ENCODE assay signal across 7 cellular contexts in genomic region chr20:41048475-41049242, GRCh38. TPM values are rescaled to one million over a fixed set of nuclear protein-coding genes. Genes with fewer than 3 reads are reported as not detected.
DNase-seq lines count a peak whose midpoint lies in the region; TF ChIP-seq lines count a peak whose summit lies in the region.

No MANE protein-coding gene starts in this region.

- H3K27ac ChIP-seq in HEK293 (ENCODE audit: extremely low read depth, low read depth, low read length) (no peak overlapping the region), OCI-LY3 (ENCODE audit: low read length) (peak overlapping the region; percentile 90)

- peak overlapping the region; percentile 74 for H3K9ac ChIP-seq in OCI-LY3 (ENCODE audit: low read length)
- no peak overlapping the region for H3K9ac ChIP-seq in endocrine pancreas (ENCODE audit: control insufficient read depth, insufficient read depth, low read length)
- H3K9ac ChIP-seq in skeletal muscle satellite cell (ENCODE audit: low read depth, low read length): peak overlapping the region; percentile 50

- POLR2A ChIA-PET in HEK293 (lab: Yijun Ruan, JAX): no interaction called here

- H3K4me2 ChIP-seq in OCI-LY3 (ENCODE audit: low read length) (peak overlapping the region; percentile 90), skeletal muscle satellite cell (ENCODE audit: low read length) (peak overlapping the region; percentile 79)

- no peaks in the 10 kb centered on the region for H3K27me3 ChIP-seq in OCI-LY3 (ENCODE audit: low read depth, low read length)
- no peaks in the 10 kb centered on the region for H3K27me3 ChIP-seq in endocrine pancreas (ENCODE audit: control insufficient read depth, insufficient read depth, low read length)
- no peaks in the 10 kb centered on the region for H3K27me3 ChIP-seq in skeletal muscle satellite cell (ENCODE audit: control insufficient read depth, insufficient read depth, low read length)

- TF ChIP-seq CTCF in HEK293 (tag by site-specific recombination; IDR thresholded peaks at IDR 0.05) (no peak), OCI-LY3 (IDR thresholded peaks at IDR 0.05; ENCODE audit: low read depth, low read length) (no peak)

- H3K36me3 ChIP-seq in HEK293 (ENCODE audit: control insufficient read depth in 2 of 2, insufficient read depth in 1 of 2, low read length in 2 of 2) (no peaks in the 10 kb centered on the region), OCI-LY3 (replicated peaks; ENCODE audit: low read depth, low read length) (peaks cover 31% of the 10 kb centered on the region), endocrine pancreas (ENCODE audit: control insufficient read depth, insufficient read depth, low read length) (no peaks in the 10 kb centered on the region), skeletal muscle satellite cell (ENCODE audit: insufficient read depth, low read length) (peaks cover 8% of the 10 kb centered on the region)

- peaks cover 100% of the 10 kb centered on the region for H3K79me2 ChIP-seq in OCI-LY3 (ENCODE audit: low read length)

- CTCF ChIA-PET in HEK293 (lab: Yijun Ruan, JAX): no interaction called here

- H3K4me3 ChIP-seq in HEK293 (ENCODE audit: low read depth, low read length) (no peak overlapping the region), OCI-LY3 (ENCODE audit: low read length) (peak overlapping the region; percentile 71), endocrine pancreas (ENCODE audit: control insufficient read depth, insufficient read depth, low read length) (peak overlapping the region; percentile 48), skeletal muscle satellite cell (ENCODE audit: low read length) (peak overlapping the region; percentile 61)

- H3K9me3 ChIP-seq in HEK293 (ENCODE audit: control insufficient read depth, insufficient read depth, low read depth, low read length) (no peaks in the 10 kb centered on the region), OCI-LY3 (ENCODE audit: insufficient read depth, low read length) (peaks cover 2% of the 10 kb centered on the region; the same call in 1 of the 2 replicates), endocrine pancreas (ENCODE audit: control insufficient read depth, low read length) (no peaks in the 10 kb centered on the region), skeletal muscle satellite cell (replicated peaks; ENCODE audit: low read length) (no peaks in the 10 kb centered on the region)

- peaks cover 40% of the 10 kb centered on the region for H3K4me1 ChIP-seq in HEK293 (ENCODE audit: control insufficient read depth, insufficient read depth, low read length)
- H3K4me1 ChIP-seq in OCI-LY3 (ENCODE audit: low read length): peaks cover 87% of the 10 kb centered on the region
- H3K4me1 ChIP-seq in endocrine pancreas (ENCODE audit: control insufficient read depth, insufficient read depth, low read length): peaks cover 39% of the 10 kb centered on the region
- peaks cover 77% of the 10 kb centered on the region for H3K4me1 ChIP-seq in skeletal muscle satellite cell (ENCODE audit: control insufficient read depth, insufficient read depth, low read length)

- no peak for DNase-seq in activated CD4-positive, CD25-positive, alpha-beta regulatory T cell (lab: John Stamatoyannopoulos, UW)
- DNase-seq in NK-92 (lab: John Stamatoyannopoulos, UW; ENCODE audit: unreplicated experiment) (no peak), Ammon's horn (ENCODE audit: low spot score) (no peak)

- H2AFZ ChIP-seq in OCI-LY3 (ENCODE audit: low read depth, low read length): no peak overlapping the region

- H4K20me1 ChIP-seq in OCI-LY3 (ENCODE audit: insufficient read depth, low read length): peaks cover 53% of the 10 kb centered on the region

TF ChIP-seq in HEK293, 187 proteins besides CTCF, POLR2A, EP300 and RAD21 (continues in another document):
- TF ChIP-seq ZNF37A (tag by site-specific recombination; IDR thresholded peaks at IDR 0.05): no peak
- TF ChIP-seq PRDM1 (tag by site-specific recombination; IDR thresholded peaks at IDR 0.05): no peak
- no peak for TF ChIP-seq ZNF175 (tag by site-specific recombination; IDR thresholded peaks at IDR 0.05)
- TF ChIP-seq ZNF660 (tag by site-specific recombination; IDR thresholded peaks at IDR 0.05): no peak
- peak; percentile 54 for TF ChIP-seq ZNF629 (tag by site-specific recombination; IDR thresholded peaks at IDR 0.05)
- TF ChIP-seq ZSCAN30 (tag by site-specific recombination; IDR thresholded peaks at IDR 0.05): 0 out of 2 replicates have a peak, but pooled peaks have one; percentile 6
- TF ChIP-seq ZNF391 (tag by site-specific recombination; IDR thresholded peaks at IDR 0.05; ENCODE audit: borderline replicate concordance, low read depth): no peak
- TF ChIP-seq ZNF280C (tag by site-specific recombination; IDR thresholded peaks at IDR 0.05): no peak
- TF ChIP-seq ZNF529 (tag by site-specific recombination; IDR thresholded peaks at IDR 0.05; ENCODE audit: insufficient replicate concordance): no peak
- TF ChIP-seq ZNF785 (tag by site-specific recombination; IDR thresholded peaks at IDR 0.05): no peak
- TF ChIP-seq ZNF121 (tag by site-specific recombination; IDR thresholded peaks at IDR 0.05): no peak
- TF ChIP-seq ZNF239 (tag by site-specific recombination; IDR thresholded peaks at IDR 0.05): no peak
- TF ChIP-seq ZBTB20 (tag by site-specific recombination; IDR thresholded peaks at IDR 0.05): no peak
- TF ChIP-seq ZNF19 (tag by site-specific recombination; IDR thresholded peaks at IDR 0.05; ENCODE audit: low read depth): no peak
- TF ChIP-seq ZNF791 (tag by site-specific recombination; IDR thresholded peaks at IDR 0.05): no peak
- no peak for TF ChIP-seq ZNF645 (tag by site-specific recombination; IDR thresholded peaks at IDR 0.05)
- no peak for TF ChIP-seq ZNF548 (tag by site-specific recombination; IDR thresholded peaks at IDR 0.05)
- TF ChIP-seq ZNF624 (tag by site-specific recombination; IDR thresholded peaks at IDR 0.05): no peak
- no peak for TF ChIP-seq ZNF670 (tag by site-specific recombination; IDR thresholded peaks at IDR 0.05; ENCODE audit: low read depth)
- TF ChIP-seq ZIC2 (tag by site-specific recombination; IDR thresholded peaks at IDR 0.05): no peak
- no peak for TF ChIP-seq HOXA7 (CRISPR knock-in tag; IDR thresholded peaks at IDR 0.05; ENCODE audit: borderline replicate concordance)
- no peak for TF ChIP-seq ZNF654 (tag by site-specific recombination; IDR thresholded peaks at IDR 0.05; ENCODE audit: low read depth)
- no peak for TF ChIP-seq ZNF704 (tag by site-specific recombination; IDR thresholded peaks at IDR 0.05)
- peak; percentile 81 for TF ChIP-seq AEBP2 (tag by site-specific recombination; IDR thresholded peaks at IDR 0.05; ENCODE audit: borderline replicate concordance)
- peak; percentile 79 for TF ChIP-seq ZNF610 (tag by site-specific recombination; IDR thresholded peaks at IDR 0.05; ENCODE audit: borderline replicate concordance)
- TF ChIP-seq GFI1B (tag by site-specific recombination; IDR thresholded peaks at IDR 0.05): peak; percentile 75
- no peak for TF ChIP-seq RBAK (tag by site-specific recombination; IDR thresholded peaks at IDR 0.05)

RNA-seq across cellular contexts. Expression of gene TOP1, which starts 20.0 kb away (rescaled TPM):
- 25.1 and 26.9 TPM in 2 replicates for total RNA-seq in skeletal muscle satellite cell (2012; rRNA removed)
